In genomic region chr9:129173296-129174101, GRCh38 we compare ENCODE assay signal across 8 cellular contexts. TPM values are rescaled to one million over a fixed set of nuclear protein-coding genes. Genes with fewer than 3 reads are reported as not detected.
DNase-seq lines count a peak whose midpoint lies in the region; TF ChIP-seq lines count a peak whose summit lies in the region.

No MANE protein-coding gene starts in this region.

- H3K9me2 ChIP-seq in MM.1S (replicated peaks; ENCODE audit: insufficient read depth, low read length) (no peaks in the 10 kb centered on the region), neural cell (ENCODE audit: insufficient read depth, low read length) (no peaks in the 10 kb centered on the region)

- H3K9ac ChIP-seq in MM.1S (ENCODE audit: low read length) (no peak overlapping the region; the same call in 1 of the 2 replicates), neural cell (ENCODE audit: low read length) (peak overlapping the region; percentile 95)

- peak overlapping the region; percentile 95 for H3K4me3 ChIP-seq in BJ (ENCODE audit: low read depth, low read length)
- peak overlapping the region; percentile 86 for H3K4me3 ChIP-seq in MM.1S (ENCODE audit: low read length)
- peak overlapping the region; percentile 67 for H3K4me3 ChIP-seq in ectodermal cell (ENCODE audit: insufficient read depth, low read depth, low read length)
- H3K4me3 ChIP-seq in neural cell (ENCODE audit: low read length): peak overlapping the region; percentile 100

- H3K79me2 ChIP-seq in MM.1S (ENCODE audit: low read length) (peaks cover 6% of the 10 kb centered on the region; the same call in 1 of the 2 replicates), neural cell (replicated peaks; ENCODE audit: insufficient read depth, low read length) (peaks cover 21% of the 10 kb centered on the region)

- H3K27me3 ChIP-seq in BJ (ENCODE audit: control insufficient read depth, insufficient read depth, low read length) (no peaks in the 10 kb centered on the region), MM.1S (replicated peaks; ENCODE audit: insufficient read depth, low read length) (peaks cover 22% of the 10 kb centered on the region), ectodermal cell (ENCODE audit: control insufficient read depth, insufficient read depth, low read length, poor library complexity, severe bottlenecking) (peaks cover 10% of the 10 kb centered on the region), neural cell (ENCODE audit: insufficient read depth, low read depth, low read length) (no peaks in the 10 kb centered on the region)

- DNase-seq in BJ (ENCODE audit: low read depth) (no peak), MM.1S (no peak), NCI-H1930 (lab: John Stamatoyannopoulos, UW) (no peak), Ammon's horn (ENCODE audit: low spot score) (no peak), HPDE6-E6E7 (ENCODE audit: extremely low spot score) (no peak), dedifferentiated amniotic fluid mesenchymal stem cell (ENCODE audit: extremely low spot score) (no peak)

- TF ChIP-seq CTCF in BJ (IDR thresholded peaks at IDR 0.05; ENCODE audit: insufficient read depth, low read depth, low read length) (no peak), MM.1S (IDR thresholded peaks at IDR 0.05; ENCODE audit: low read length) (no peak), neural cell (IDR thresholded peaks at IDR 0.05; ENCODE audit: poor library complexity, severe bottlenecking) (no peak)

- TF ChIP-seq EP300 in neural cell (conservative IDR thresholded peaks at IDR 0.05; ENCODE audit: poor library complexity, severe bottlenecking): no peak

- H3F3A ChIP-seq in MM.1S (ENCODE audit: insufficient read depth, low read length) (peaks cover 27% of the 10 kb centered on the region), neural cell (ENCODE audit: insufficient read depth, low read length, poor library complexity, severe bottlenecking) (no peaks in the 10 kb centered on the region)

- POLR2A ChIA-PET in BJ (lab: Charles Lee): interaction anchor here (0.6 to 1.8 kb wide), 6 partner anchors 12 to 312 kb away, joined by 3 to 16 read pairs (median 4); no protein-coding TSS in a partner anchor

- H3K4me2 ChIP-seq in MM.1S (ENCODE audit: low read depth, low read length) (peak overlapping the region; percentile 100), neural cell (ENCODE audit: low read length) (peak overlapping the region; percentile 95)

- no peaks in the 10 kb centered on the region for H3K9me3 ChIP-seq in MM.1S (replicated peaks; ENCODE audit: insufficient read depth, low read length)
- H3K9me3 ChIP-seq in ectodermal cell (ENCODE audit: control insufficient read depth, low read length): no peaks in the 10 kb centered on the region
- H3K9me3 ChIP-seq in neural cell (ENCODE audit: low read length): no peaks in the 10 kb centered on the region

- H4K20me1 ChIP-seq in MM.1S (ENCODE audit: insufficient read depth, low read length): no peaks in the 10 kb centered on the region
- H4K20me1 ChIP-seq in neural cell (ENCODE audit: insufficient read depth): peaks cover 4% of the 10 kb centered on the region

- WGBS in ectodermal cell, 2 experiments: 31% methylated on average over 29 of the region's 29 CpGs

- CTCF ChIA-PET in BJ (lab: Yijun Ruan, JAX): interaction anchor here (0.7 to 16.1 kb wide), 46 partner anchors 8 to 471 kb away, joined by 3 to 335 read pairs (median 5); partner anchors contain the start of genes C9orf50, NTMT1 and PKN3

- peak overlapping the region; percentile 98; the same call in 1 of the 2 replicates for H2AFZ ChIP-seq in MM.1S (ENCODE audit: low read length)
- no peak overlapping the region for H2AFZ ChIP-seq in neural cell (ENCODE audit: low read depth, low read length)

- H3K4me1 ChIP-seq in MM.1S (ENCODE audit: low read length): peaks cover 8% of the 10 kb centered on the region; the same call in 1 of the 2 replicates
- peaks cover 15% of the 10 kb centered on the region for H3K4me1 ChIP-seq in ectodermal cell (ENCODE audit: control insufficient read depth, insufficient read depth, low read length)

- H3K27ac ChIP-seq in MM.1S (ENCODE audit: low read length) (no peak overlapping the region), ectodermal cell (ENCODE audit: insufficient read depth, low read depth, low read length, poor library complexity, severe bottlenecking) (no peak overlapping the region), neural cell (ENCODE audit: low read length) (no peak overlapping the region)

- H3K36me3 ChIP-seq in BJ (ENCODE audit: control insufficient read depth, insufficient read depth, low read length): peaks cover 4% of the 10 kb centered on the region; the same call in 1 of the 2 replicates
- no peaks in the 10 kb centered on the region for H3K36me3 ChIP-seq in MM.1S (replicated peaks; ENCODE audit: insufficient read depth, low read length)
- H3K36me3 ChIP-seq in ectodermal cell (ENCODE audit: control insufficient read depth, insufficient read depth, low read length): no peaks in the 10 kb centered on the region
- H3K36me3 ChIP-seq in neural cell (ENCODE audit: insufficient read depth, low read length): no peaks in the 10 kb centered on the region

- TF ChIP-seq RAD21 in neural cell (conservative IDR thresholded peaks at IDR 0.05): no peak

TF ChIP-seq in neural cell, 6 proteins besides CTCF, POLR2A, EP300 and RAD21:
- TF ChIP-seq TAF1 (IDR thresholded peaks at IDR 0.05; ENCODE audit: low read depth) (no peak), EZH2 (IDR thresholded peaks at IDR 0.05; ENCODE audit: borderline replicate concordance, insufficient read depth, low read length, poor library complexity, severe bottlenecking) (no peak), POLR2AphosphoS5 (IDR thresholded peaks at IDR 0.05) (no peak), MXI1 (conservative IDR thresholded peaks at IDR 0.05; ENCODE audit: poor library complexity, severe bottlenecking) (no peak), REST (IDR thresholded peaks at IDR 0.05; ENCODE audit: borderline replicate concordance) (no peak), SMC3 (conservative IDR thresholded peaks at IDR 0.05; ENCODE audit: poor library complexity) (no peak)

RNA-seq across cellular contexts. Expression of gene IER5L, which starts 4.6 kb away (rescaled TPM):
- 7.3 and 8.7 TPM in 2 replicates for polyA plus RNA-seq in BJ (2011; rRNA removed)
- polyA minus RNA-seq in BJ (2011; rRNA and poly(A)+ RNA removed): 8.4 and 12.2 TPM in 2 replicates
- 20.7 TPM for polyA plus RNA-seq in ectodermal cell (2013, experiment 1 of 4)
- polyA plus RNA-seq in ectodermal cell (2013, experiment 2 of 4): 13.6 TPM
- 25.1 TPM for polyA plus RNA-seq in ectodermal cell (2013, experiment 3 of 4)
- 22.6 TPM for polyA plus RNA-seq in ectodermal cell (2013, experiment 4 of 4)
- polyA plus RNA-seq in neural cell: 20.8 and 30.5 TPM in 2 replicates
- polyA minus RNA-seq in neural cell: 28.4 and 41.1 TPM in 2 replicates
